Comparison of ENCODE assay signal across 13 cellular contexts in genomic region chr3:65914740-65915366, GRCh38.
DNase-seq lines count a peak whose midpoint lies in the region; ATAC-seq and TF ChIP-seq lines count a peak whose summit lies in the region.
"Had no signal": no experiment of that assay in that cellular context is flagged by ENCODE, and none has a peak within 500 bp of the region (broad histone marks: within the 10 kb centered on the region; RNA-seq: fewer than 3 reads in every experiment).

No MANE protein-coding gene starts in this region.

- H3K4me1 Mint-ChIP-seq in neural progenitor cell = peaks cover 12% of the 10 kb centered on the region
- H3K4me1 Mint-ChIP-seq in activated naive CD8-positive, alpha-beta T cell treated with anti-CD3 and anti-CD28 coated beads, Interleukin-2, amount 50 U/mL, for 24 hours = no peaks in the 10 kb centered on the region
- H3K4me1 Mint-ChIP-seq: activated B cell treated with CpG ODN at 0.5 μM for 24 hours had no signal

- H3K36me3 ChIP-seq in breast epithelium (no peaks in the 10 kb centered on the region), neural progenitor cell (no peaks in the 10 kb centered on the region), stomach (no peaks in the 10 kb centered on the region)

- intact Hi-C loops in breast epithelium (cut with DNase I; ENCODE audit: low total_unique reads) (no loop called here), stomach (cut with DNase I; ENCODE audit: low total_unique reads) (no loop called here)

- no peaks in the 10 kb centered on the region for H3K27me3 ChIP-seq in breast epithelium
- H3K27me3 ChIP-seq in neural progenitor cell = no peaks in the 10 kb centered on the region
- H3K27me3 ChIP-seq in stomach = no peaks in the 10 kb centered on the region
- H3K27me3 ChIP-seq: dorsolateral prefrontal cortex had no signal

- H3K36me3 Mint-ChIP-seq in neural progenitor cell = peaks cover 5% of the 10 kb centered on the region
- H3K36me3 Mint-ChIP-seq in activated naive CD8-positive, alpha-beta T cell treated with anti-CD3 and anti-CD28 coated beads, Interleukin-2, amount 50 U/mL, for 24 hours (ENCODE audit: low read depth) = no peaks in the 10 kb centered on the region

- H3K9ac ChIP-seq in neural progenitor cell = no peak overlapping the region

- peaks cover 4 to 12% of the 10 kb centered on the region in 2 donors for H3K9me3 ChIP-seq in breast epithelium
- H3K9me3 ChIP-seq in neural progenitor cell (ENCODE audit: low read depth) = no peaks in the 10 kb centered on the region
- peaks cover 0 to 4% (median 0%) of the 10 kb centered on the region in 4 donors for H3K9me3 ChIP-seq in stomach

- H3K4me2 ChIP-seq in neural progenitor cell = no peak overlapping the region

- H3K27ac ChIP-seq in breast epithelium = peak overlapping the region; percentile 22 to 40
- H3K27ac ChIP-seq in neural progenitor cell = peak overlapping the region; percentile 59
- H3K27ac ChIP-seq in stomach = peak overlapping the region in 2 of 5 donors; percentile 24 to 77

- DNase-seq in M059J (ENCODE audit: low read depth) (peak; percentile 8), breast epithelium (ENCODE audit: low spot score in 2 of 2) (no peak), neural progenitor cell (ENCODE audit: low spot score) (no peak), stomach (no peak)
- DNase-seq in activated naive CD8-positive, alpha-beta T cell treated with anti-CD3 and anti-CD28 coated beads, Interleukin-2, amount 50 U/mL, for 24 hours = no peak
- DNase-seq: activated B cell treated with CpG ODN at 0.5 μM for 24 hours; activated gamma-delta T cell treated with Interleukin-2 at 50 U/mL for 16 hours; KG1; stimulated activated CD4-positive, alpha-beta T cell treated with anti-CD3 and anti-CD28 coated beads, Interleukin-2, amount 100 ng/mL, for 48 hours had no signal

- no peak for TF ChIP-seq EP300 in stomach (IDR thresholded peaks at IDR 0.05)

- H3K27ac Mint-ChIP-seq in neural progenitor cell = no peak overlapping the region
- no peak overlapping the region for H3K27ac Mint-ChIP-seq in activated naive CD8-positive, alpha-beta T cell treated with anti-CD3 and anti-CD28 coated beads, Interleukin-2, amount 50 U/mL, for 24 hours
- H3K27ac Mint-ChIP-seq: activated B cell treated with CpG ODN at 0.5 μM for 24 hours had no signal

- TF ChIP-seq POLR2A in breast epithelium (IDR thresholded peaks at IDR 0.05) = no peak
- no peak for TF ChIP-seq POLR2A in stomach (IDR thresholded peaks at IDR 0.05)

- no peak for TF ChIP-seq CTCF in breast epithelium (IDR thresholded peaks at IDR 0.05)
- TF ChIP-seq CTCF in neural progenitor cell (IDR thresholded peaks at IDR 0.05) = peak; percentile 27
- peak in 1 of 7 experiments; percentile 7 for TF ChIP-seq CTCF in stomach (IDR thresholded peaks at IDR 0.05)

- H3K27me3 Mint-ChIP-seq in neural progenitor cell (ENCODE audit: insufficient read depth, low read depth) = no peaks in the 10 kb centered on the region
- H3K27me3 Mint-ChIP-seq in activated naive CD8-positive, alpha-beta T cell treated with anti-CD3 and anti-CD28 coated beads, Interleukin-2, amount 50 U/mL, for 24 hours = no peaks in the 10 kb centered on the region
- H3K27me3 Mint-ChIP-seq: activated B cell treated with CpG ODN at 0.5 μM for 24 hours had no signal

- no peak overlapping the region for H3K4me3 Mint-ChIP-seq in neural progenitor cell
- no peak overlapping the region for H3K4me3 Mint-ChIP-seq in activated naive CD8-positive, alpha-beta T cell treated with anti-CD3 and anti-CD28 coated beads, Interleukin-2, amount 50 U/mL, for 24 hours
- H3K4me3 Mint-ChIP-seq: activated B cell treated with CpG ODN at 0.5 μM for 24 hours had no signal

- no peak overlapping the region for H3K4me3 ChIP-seq in breast epithelium
- H3K4me3 ChIP-seq in neural progenitor cell = no peak overlapping the region
- H3K4me3 ChIP-seq in stomach = no peak overlapping the region
- H3K4me3 ChIP-seq: dorsolateral prefrontal cortex had no signal

- peaks cover 15% of the 10 kb centered on the region for H3K9me3 Mint-ChIP-seq in neural progenitor cell
- peaks cover 18% of the 10 kb centered on the region for H3K9me3 Mint-ChIP-seq in activated naive CD8-positive, alpha-beta T cell treated with anti-CD3 and anti-CD28 coated beads, Interleukin-2, amount 50 U/mL, for 24 hours

- H3K4me1 ChIP-seq in breast epithelium (no peaks in the 10 kb centered on the region), neural progenitor cell (peaks cover 32% of the 10 kb centered on the region), stomach (peaks cover 8 to 46% (median 17%) of the 10 kb centered on the region in 4 donors)

- 82 to 85% (median 84%) methylated on average over 3 of the region's 3 CpGs for WGBS in stomach, 5 donors

- H4K20me1 ChIP-seq in neural progenitor cell (ENCODE audit: low read depth) = peaks cover 31% of the 10 kb centered on the region

- peaks cover 58% of the 10 kb centered on the region for H3K79me2 ChIP-seq in neural progenitor cell (ENCODE audit: low read depth)

- ATAC-seq in GM18867 (IDR thresholded peaks at IDR 0.05; ENCODE audit: unreplicated experiment) = peak; percentile 57
- ATAC-seq in activated naive CD8-positive, alpha-beta T cell treated with anti-CD3 and anti-CD28 coated beads, Interleukin-2, amount 50 U/mL, for 24 hours = no peak
- no peak for ATAC-seq in HG03095 (IDR thresholded peaks at IDR 0.05; ENCODE audit: unreplicated experiment)
- ATAC-seq: Panc1 had no signal

- H3F3A ChIP-seq in neural progenitor cell (ENCODE audit: low read depth) = peaks cover 24% of the 10 kb centered on the region

- H2AFZ ChIP-seq in neural progenitor cell (replicated peaks) = no peak overlapping the region
